In the genomic region with DNA sequence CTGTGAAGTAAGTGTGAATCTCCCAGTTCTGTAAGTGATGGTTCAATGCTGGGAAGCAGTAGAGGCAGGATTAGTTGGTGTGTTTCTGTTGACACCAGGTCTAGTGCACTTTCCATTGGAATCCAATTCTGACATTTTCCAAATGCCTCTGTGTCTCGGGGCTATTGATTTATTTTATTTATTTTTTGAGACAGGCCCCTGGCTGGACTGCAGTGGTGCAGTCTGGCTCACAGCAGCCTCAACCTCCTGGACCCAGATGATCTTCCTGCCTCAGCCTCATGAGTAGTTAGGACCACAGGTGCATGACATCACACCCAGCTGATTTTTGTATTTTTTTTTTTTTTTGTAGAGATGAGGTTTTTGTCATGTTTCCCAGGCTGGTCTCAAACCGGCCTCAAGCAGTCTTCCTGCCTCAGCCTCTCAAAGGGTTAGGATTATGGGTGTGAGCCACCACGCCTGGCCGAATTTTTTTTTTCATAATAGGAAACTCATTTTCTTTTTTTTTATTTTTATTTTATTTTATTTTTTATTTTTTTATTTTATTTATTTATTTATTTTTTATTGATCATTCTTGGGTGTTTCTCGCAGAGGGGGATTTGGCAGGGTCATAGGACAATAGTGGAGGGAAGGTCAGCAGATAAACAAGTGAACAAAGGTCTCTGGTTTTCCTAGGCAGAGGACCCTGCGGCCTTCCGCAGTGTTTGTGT, we compare ENCODE assay signal across 31 cellular contexts.
DNase-seq lines count a peak whose midpoint lies in the region; ATAC-seq and TF ChIP-seq lines count a peak whose summit lies in the region.
"Had no signal": no experiment of that assay in that cellular context is flagged by ENCODE, and none has a peak within 500 bp of the region (broad histone marks: within the 10 kb centered on the region; RNA-seq: fewer than 3 reads in every experiment).

No MANE protein-coding gene starts in this region.

- peaks cover 5% of the 10 kb centered on the region for H3K4me1 ChIP-seq in right cardiac atrium (ENCODE audit: control insufficient read depth, insufficient read depth, low read length)
- peaks cover 4 to 43% (median 31%) of the 10 kb centered on the region in 9 donors for H3K4me1 ChIP-seq in heart right ventricle
- H3K4me1 ChIP-seq: A549, Caco-2, HAP-1 had no signal

- TF ChIP-seq CTCF in heart right ventricle (IDR thresholded peaks at IDR 0.05): no peak
- no peak for TF ChIP-seq CTCF in dorsolateral prefrontal cortex (IDR thresholded peaks at IDR 0.05 in 54 of 56, conservative IDR thresholded peaks at IDR 0.05 in 2 of 56; ENCODE audit: low read depth in 1 of 56, partially characterized antibody in 56 of 56)

- H3K27ac ChIP-seq in right cardiac atrium (ENCODE audit: low read length): peak overlapping the region; percentile 59
- peak overlapping the region in 4 of 10 donors; percentile 5 to 57 (median 18) for H3K27ac ChIP-seq in heart right ventricle
- peak overlapping the region in 37 of 59 donors; percentile 9 to 100 (median 58) for H3K27ac ChIP-seq in dorsolateral prefrontal cortex
- H3K27ac ChIP-seq: A549, PC-9 had no signal

- H3K4me3 ChIP-seq in right cardiac atrium (ENCODE audit: low read length) (no peak overlapping the region), heart right ventricle (no peak overlapping the region), dorsolateral prefrontal cortex (no peak overlapping the region)
- H3K4me3 ChIP-seq: A549, HAP-1, MG63, PC-9 had no signal

- H3K9me3 ChIP-seq in right cardiac atrium (ENCODE audit: control insufficient read depth, low read length) (no peaks in the 10 kb centered on the region), heart right ventricle (no peaks in the 10 kb centered on the region)
- H3K9me3 ChIP-seq: A549, HAP-1, MG63 had no signal

- no peak for ATAC-seq in right cardiac atrium
- ATAC-seq in heart right ventricle: no peak
- peak; percentile 61 for ATAC-seq in sciatic nerve
- ATAC-seq: A549 had no signal

- DNase-seq in right cardiac atrium (no peak), heart right ventricle (no peak), dorsolateral prefrontal cortex (no peak), sciatic nerve (ENCODE audit: low spot score) (no peak), NOMO-1 (lab: John Stamatoyannopoulos, UW; ENCODE audit: unreplicated experiment in 2 of 2) (no peak), activated gamma-delta T cell (lab: John Stamatoyannopoulos, UW) (no peak), nucleus accumbens (lab: John Stamatoyannopoulos, UW) (no peak)
- DNase-seq: AML-193; C1 segment of cervical spinal cord; CD4-positive, alpha-beta memory T cell; DMS 273 treated with DMSO at 0.1 percent for 48 hours; DMS79; EL; GF-D8; GOT3; HFFc6; KG1; MG63; NCI-H1105 treated with DMSO at 0.1 percent for 48 hours; NCI-H146; NCI-H1930; NCI-H2107; NCI-H446; NCI-H526; NCI-H82; NK-92 treated with Interleukin-12 subunit alpha and Interleukin-12 subunit beta, amount 100 ng/mL, for 24 hours; PC-9; SHP77 had no signal

- H3K27me3 ChIP-seq in right cardiac atrium (ENCODE audit: control insufficient read depth, insufficient read depth) (no peaks in the 10 kb centered on the region), heart right ventricle (no peaks in the 10 kb centered on the region), dorsolateral prefrontal cortex (no peaks in the 10 kb centered on the region)
- H3K27me3 ChIP-seq: MG63 had no signal

- intact Hi-C loops in right cardiac atrium (cut with DNase I) (no loop called here), heart right ventricle (cut with DNase I) (no loop called here), dorsolateral prefrontal cortex (cut with DNase I) (no loop called here), sciatic nerve (cut with DNase I) (no loop called here)

- H3K36me3 ChIP-seq in heart right ventricle: peaks cover 0 to 89% (median 46%) of the 10 kb centered on the region in 9 donors
- H3K36me3 ChIP-seq: HAP-1, MG63 had no signal

- WGBS in right cardiac atrium: 73% methylated on average over 5 of the region's 7 CpGs
- WGBS in heart right ventricle, 2 donors: 78% methylated on average over 5 of the region's 7 CpGs
